Comparison of ENCODE assay signal across 13 cellular contexts in genomic region chr11:126347751-126348628, GRCh38. TPM values are rescaled to one million over a fixed set of nuclear protein-coding genes. Genes with fewer than 3 reads are reported as not detected.
DNase-seq lines count a peak whose midpoint lies in the region; ATAC-seq and TF ChIP-seq lines count a peak whose summit lies in the region.
"Had no signal": no experiment of that assay in that cellular context is flagged by ENCODE, and none has a peak within 500 bp of the region (broad histone marks: within the 10 kb centered on the region; RNA-seq: fewer than 3 reads in every experiment).

No MANE protein-coding gene starts in this region.

- WGBS in urinary bladder = 64% methylated on average over 17 of the region's 17 CpGs

- H3K4me3 Mint-ChIP-seq in activated naive CD4-positive, alpha-beta T cell treated with anti-CD3 and anti-CD28 coated beads, Interleukin-2, amount 50 U/mL, for 24 hours = no peak overlapping the region
- H3K4me3 Mint-ChIP-seq in naive thymus-derived CD8-positive, alpha-beta T cell = no peak overlapping the region

- no peaks in the 10 kb centered on the region for H3K4me1 ChIP-seq in urinary bladder (ENCODE audit: insufficient read depth)

- no peaks in the 10 kb centered on the region for H3K27me3 Mint-ChIP-seq in activated naive CD4-positive, alpha-beta T cell treated with anti-CD3 and anti-CD28 coated beads, Interleukin-2, amount 50 U/mL, for 24 hours
- H3K27me3 Mint-ChIP-seq in naive thymus-derived CD8-positive, alpha-beta T cell = no peaks in the 10 kb centered on the region

- no peak for ATAC-seq in naive thymus-derived CD8-positive, alpha-beta T cell
- no peak for ATAC-seq in HG03354 (IDR thresholded peaks at IDR 0.05; ENCODE audit: poor library complexity, severe bottlenecking, unreplicated experiment)

- H3K4me1 Mint-ChIP-seq in activated naive CD4-positive, alpha-beta T cell treated with anti-CD3 and anti-CD28 coated beads, Interleukin-2, amount 50 U/mL, for 24 hours = peaks cover 7% of the 10 kb centered on the region
- peaks cover 7 to 24% (median 10%) of the 10 kb centered on the region in 4 donors for H3K4me1 Mint-ChIP-seq in naive thymus-derived CD8-positive, alpha-beta T cell

- peak overlapping the region; percentile 69 for H3K27ac ChIP-seq in urinary bladder (ENCODE audit: low read depth)

- no peaks in the 10 kb centered on the region for H3K36me3 ChIP-seq in urinary bladder (ENCODE audit: insufficient read depth)

- H3K36me3 Mint-ChIP-seq in activated naive CD4-positive, alpha-beta T cell treated with anti-CD3 and anti-CD28 coated beads, Interleukin-2, amount 50 U/mL, for 24 hours = peaks cover 7% of the 10 kb centered on the region
- H3K36me3 Mint-ChIP-seq in naive thymus-derived CD8-positive, alpha-beta T cell = peaks cover 0 to 27% (median 3%) of the 10 kb centered on the region in 3 donors

- no peak overlapping the region for H3K4me3 ChIP-seq in urinary bladder (ENCODE audit: low read depth, low read length)

- peak overlapping the region; percentile 27 for H3K27ac Mint-ChIP-seq in activated naive CD4-positive, alpha-beta T cell treated with anti-CD3 and anti-CD28 coated beads, Interleukin-2, amount 50 U/mL, for 24 hours
- peak overlapping the region in 6 of 10 donors; percentile 1 to 65 (median 36) for H3K27ac Mint-ChIP-seq in naive thymus-derived CD8-positive, alpha-beta T cell

- no peak for TF ChIP-seq POLR2A in erythroblast (IDR thresholded peaks at IDR 0.05; ENCODE audit: low read length)

- POLR2A ChIA-PET in naive thymus-derived CD8-positive, alpha-beta T cell (lab: Charles Lee) = no interaction called here

- no peaks in the 10 kb centered on the region for H3K9me3 Mint-ChIP-seq in activated naive CD4-positive, alpha-beta T cell treated with anti-CD3 and anti-CD28 coated beads, Interleukin-2, amount 50 U/mL, for 24 hours
- no peaks in the 10 kb centered on the region for H3K9me3 Mint-ChIP-seq in naive thymus-derived CD8-positive, alpha-beta T cell

- no peak for DNase-seq in activated naive CD4-positive, alpha-beta T cell treated with Interleukin-2 at 50 U/mL for 16 hours
- DNase-seq in erythroblast (lab: John Stamatoyannopoulos, UW) = peak; percentile 76 to 81
- DNase-seq in naive thymus-derived CD8-positive, alpha-beta T cell = no peak
- DNase-seq in NCI-H1092 treated with DMSO at 0.1 percent for 48 hours (lab: John Stamatoyannopoulos, UW) = no peak
- DNase-seq in inferior parietal cortex (ENCODE audit: extremely low spot score) = no peak
- DNase-seq: activated CD4-positive, CD25-positive, alpha-beta regulatory T cell treated with anti-CD3 and anti-CD28 coated beads, Interleukin-2, amount 50 U/mL, for 72 hours; effector memory CD4-positive, alpha-beta T cell; NCI-H524; SK-N-SH; stimulated activated naive CD4-positive, alpha-beta T cell had no signal

RNA-seq across cellular contexts. Expression of gene ST3GAL4, which starts 7.5 kb away (rescaled TPM):
- total RNA-seq in naive thymus-derived CD8-positive, alpha-beta T cell = 1 to 10 TPM; 1.1 to 1.9 TPM
- 1 to 10 TPM; 2.1 to 6.6 (median 2.7) TPM for polyA plus RNA-seq in naive thymus-derived CD8-positive, alpha-beta T cell
- 35.2 TPM for total RNA-seq in urinary bladder
- polyA plus RNA-seq in urinary bladder = 48.5 TPM

RNA-seq across cellular contexts. Expression of gene DCPS, which starts 44.1 kb away (rescaled TPM):
- total RNA-seq in naive thymus-derived CD8-positive, alpha-beta T cell = 10 to 100 TPM; 13.9 to 17.4 TPM
- 10 to 100 TPM; 36.7 to 47.2 (median 37.3) TPM for polyA plus RNA-seq in naive thymus-derived CD8-positive, alpha-beta T cell
- 6.7 TPM for total RNA-seq in urinary bladder
- 28.3 TPM for polyA plus RNA-seq in urinary bladder

Comparison
In these comparisons a context has a peak if more than half of its experiments do, and no peak if none do; other contexts are left out.
1. DNase-seq: peak in erythroblast (2 of 2); none in activated naive CD4-positive, alpha-beta T cell treated with Interleukin-2 at 50 U/mL for 16 hours (single experiment), naive thymus-derived CD8-positive, alpha-beta T cell (0 of 10), NCI-H1092 treated with DMSO at 0.1 percent for 48 hours (single experiment) and inferior parietal cortex (single experiment).
2. RNA of gene ST3GAL4, which starts 7.5 kb away (total RNA-seq): 35.2 TPM in urinary bladder (single experiment); 1.1 to 1.9 TPM in naive thymus-derived CD8-positive, alpha-beta T cell; every median in the first group is over 10 times any median in the second.